17 cellular contexts compared by ENCODE assay signal in genomic region chr11:2325123-2325522, GRCh38. TPM values are rescaled to one million over a fixed set of nuclear protein-coding genes. Genes with fewer than 3 reads are reported as not detected.
DNase-seq lines count a peak whose midpoint lies in the region; ATAC-seq and TF ChIP-seq lines count a peak whose summit lies in the region.
"Had no signal": no experiment of that assay in that cellular context is flagged by ENCODE, and none has a peak within 500 bp of the region (broad histone marks: within the 10 kb centered on the region; RNA-seq: fewer than 3 reads in every experiment).

No MANE protein-coding gene starts in this region.

- H3K79me2 ChIP-seq in mammary epithelial cell (ENCODE audit: insufficient read depth, low read length) = no peaks in the 10 kb centered on the region

- H3K36me3 ChIP-seq in breast epithelium (no peaks in the 10 kb centered on the region), mammary epithelial cell (ENCODE audit: insufficient read depth, low read length) (no peaks in the 10 kb centered on the region), skeletal muscle tissue (ENCODE audit: control insufficient read depth in 3 of 3, insufficient read depth in 3 of 3, low read length in 3 of 3) (no peaks in the 10 kb centered on the region), testis (ENCODE audit: low read depth, missing control alignments) (no peaks in the 10 kb centered on the region)

- H3K4me1 ChIP-seq in breast epithelium = peaks cover 0 to 9% of the 10 kb centered on the region in 2 donors
- peaks cover 5% of the 10 kb centered on the region for H3K4me1 ChIP-seq in mammary epithelial cell (ENCODE audit: insufficient read depth, low read length)
- H3K4me1 ChIP-seq in right cardiac atrium (ENCODE audit: control insufficient read depth, insufficient read depth, low read length) = no peaks in the 10 kb centered on the region
- H3K4me1 ChIP-seq in skeletal muscle tissue (ENCODE audit: control insufficient read depth in 3 of 3, insufficient read depth in 3 of 3, low read length in 3 of 3) = peaks cover 0 to 13% (median 7%) of the 10 kb centered on the region in 3 donors
- no peaks in the 10 kb centered on the region for H3K4me1 ChIP-seq in testis

- no peak overlapping the region for H3K9ac ChIP-seq in mammary epithelial cell (ENCODE audit: insufficient read depth, low read length)
- peak overlapping the region in 1 of 3 donors; percentile 5 for H3K9ac ChIP-seq in skeletal muscle tissue (ENCODE audit: low read depth in 1 of 3, low read length in 3 of 3)

- no peak overlapping the region for H2AFZ ChIP-seq in mammary epithelial cell (ENCODE audit: low read depth, low read length)

- DNase-seq in breast epithelium (ENCODE audit: low spot score in 2 of 2) (peak in 1 of 2 donors; percentile 40), mammary epithelial cell (no peak), D341Med (ENCODE audit: low spot score) (peak; percentile 6), right cardiac atrium (no peak), testis (no peak)
- DNase-seq: GF-D8, Kasumi-1, NCI-H1694, NCI-H2081, NCI-H2171, NCI-H345, NCI-H524, NCI-H774 had no signal

- WGBS in mammary epithelial cell (ENCODE audit: low coverage, missing lambda C conversion rate) = 90% methylated on average over 3 of the region's 4 CpGs
- WGBS in right cardiac atrium = 96% methylated on average over 4 of the region's 4 CpGs
- WGBS in testis, 2 donors = 93 to 94% methylated on average over 4 of the region's 4 CpGs

- H3K4me3 ChIP-seq in breast epithelium (no peak overlapping the region), mammary epithelial cell (replicated peaks in 1 of 3; ENCODE audit: insufficient read depth in 1 of 3, low read depth in 2 of 3, low read length in 3 of 3) (no peak overlapping the region), right cardiac atrium (ENCODE audit: low read length) (no peak overlapping the region), skeletal muscle tissue (ENCODE audit: low read length in 3 of 3) (no peak overlapping the region), testis (no peak overlapping the region)

- TF ChIP-seq CTCF in breast epithelium (IDR thresholded peaks at IDR 0.05) = no peak
- TF ChIP-seq CTCF in mammary epithelial cell (conservative IDR thresholded peaks at IDR 0.05 in 1 of 2, IDR thresholded peaks at IDR 0.05 in 1 of 2; ENCODE audit: extremely low read depth in 1 of 2, insufficient read depth in 1 of 2, low read depth in 1 of 2, low read length in 2 of 2) = no peak
- TF ChIP-seq CTCF in testis (IDR thresholded peaks at IDR 0.05) = no peak

- BruUV-seq in mammary epithelial cell (replicated peaks; lab: Mats Ljungman, UMichigan) = no TSS peak

- intact Hi-C loops in breast epithelium (cut with DNase I; ENCODE audit: low total_unique reads) = no loop called here
- intact Hi-C loops in mammary epithelial cell (cut with micrococcal nuclease) = no loop called here
- intact Hi-C loops in right cardiac atrium (cut with DNase I) = no loop called here
- intact Hi-C loops in testis (cut with DNase I; ENCODE audit: low total_unique reads) = no loop called here

- TF ChIP-seq POLR2A in breast epithelium (IDR thresholded peaks at IDR 0.05) (no peak), testis (IDR thresholded peaks at IDR 0.05) (no peak)

- dilution Hi-C loops in mammary epithelial cell (cut with HindIII; ENCODE audit: low sequenced_read_pairs) = loop anchor here (5.0 to 10.0 kb wide), 3 partner anchors 87 to 170 kb away; no protein-coding TSS in a partner anchor

- CTCF ChIA-PET in mammary epithelial cell (lab: Charles Lee; ENCODE audit: low non-redundant PET) = no interaction called here

- peak overlapping the region; percentile 58 to 68 for H3K27ac ChIP-seq in breast epithelium
- no peak overlapping the region for H3K27ac ChIP-seq in mammary epithelial cell (ENCODE audit: insufficient read depth, low read depth, low read length)
- peak overlapping the region; percentile 75 for H3K27ac ChIP-seq in right cardiac atrium (ENCODE audit: low read length)
- peak overlapping the region; percentile 3 for H3K27ac ChIP-seq in skeletal muscle tissue (ENCODE audit: low read depth, low read length)
- H3K27ac ChIP-seq in testis = no peak overlapping the region

- no peak overlapping the region for H3K4me2 ChIP-seq in mammary epithelial cell (ENCODE audit: insufficient read depth, low read depth, low read length)

- in situ Hi-C loops in mammary epithelial cell (cut with MboI; ENCODE audit: low sequenced_read_pairs in 2 of 2) = no loop called here

- H3K9me3 ChIP-seq in breast epithelium = no peaks in the 10 kb centered on the region
- peaks cover 3% of the 10 kb centered on the region for H3K9me3 ChIP-seq in mammary epithelial cell (replicated peaks; ENCODE audit: insufficient read depth, low read length)
- H3K9me3 ChIP-seq in right cardiac atrium (ENCODE audit: control insufficient read depth, low read length) = no peaks in the 10 kb centered on the region
- H3K9me3 ChIP-seq in skeletal muscle tissue (ENCODE audit: control insufficient read depth in 3 of 3, low read length in 3 of 3) = no peaks in the 10 kb centered on the region
- H3K9me3 ChIP-seq in testis = no peaks in the 10 kb centered on the region

- ATAC-seq in right cardiac atrium (no peak), GM21526 (IDR thresholded peaks at IDR 0.05; ENCODE audit: low FRiP score, unreplicated experiment) (no peak), GM21529 (IDR thresholded peaks at IDR 0.05; ENCODE audit: unreplicated experiment) (no peak)

- no peaks in the 10 kb centered on the region for H4K20me1 ChIP-seq in mammary epithelial cell (ENCODE audit: insufficient read depth, low read length)

- H3K27me3 ChIP-seq in breast epithelium (no peaks in the 10 kb centered on the region), mammary epithelial cell (ENCODE audit: insufficient read depth, low read length) (no peaks in the 10 kb centered on the region), right cardiac atrium (ENCODE audit: control insufficient read depth, insufficient read depth) (no peaks in the 10 kb centered on the region), skeletal muscle tissue (ENCODE audit: control insufficient read depth in 3 of 3, insufficient read depth in 3 of 3, low read length in 3 of 3) (no peaks in the 10 kb centered on the region), testis (no peaks in the 10 kb centered on the region)

RNA-seq across cellular contexts. Expression of gene TSPAN32, which starts 23.3 kb away (rescaled TPM):
- total RNA-seq in breast epithelium = 1 to 10 TPM in 2 of 3 donors, under 1 TPM in 1; 0.33 to 2.4 (median 1.0) TPM
- not detected for total RNA-seq in mammary epithelial cell
- polyA plus RNA-seq in mammary epithelial cell = not detected
- not detected for polyA minus RNA-seq in mammary epithelial cell
- total RNA-seq in right cardiac atrium = 10 to 100 TPM; 11.4 to 24.0 (median 14.3) TPM
- polyA plus RNA-seq in right cardiac atrium = 11.5 TPM
- 2.1 TPM for total RNA-seq in skeletal muscle tissue
- 1 to 10 TPM; 1.0 to 1.1 TPM for total RNA-seq in testis
- 1.5 TPM for polyA plus RNA-seq in testis (ENCODE audit: insufficient read depth, low read depth, low replicate concordance)
- total RNA-seq: MCF 10A had no signal

RNA-seq across cellular contexts. Expression of gene C11orf21, which starts 23.4 kb away (rescaled TPM):
- total RNA-seq in breast epithelium (1 to 10 TPM in 1 of 3 donors, under 1 TPM in 2; 0.33 to 1.0 (median 0.96) TPM), mammary epithelial cell (not detected), right cardiac atrium (10 to 100 TPM in 3 of 4 donors, 1 to 10 TPM in 1; 3.9 to 24.2 (median 15.3) TPM), skeletal muscle tissue (1.6 TPM), testis (under 1 TPM; 0.12 to 0.47 TPM)
- polyA plus RNA-seq in mammary epithelial cell (not detected), right cardiac atrium (13.4 TPM), testis (ENCODE audit: insufficient read depth, low read depth, low replicate concordance) (0.88 TPM)
- polyA minus RNA-seq in mammary epithelial cell = not detected
- total RNA-seq: MCF 10A had no signal

RNA-seq across cellular contexts. Expression of gene CD81, which starts 52.0 kb away (rescaled TPM):
- total RNA-seq in breast epithelium (100 to 1,000 TPM; 311 to 770 (median 330) TPM), mammary epithelial cell (100 to 1,000 TPM; 184 to 302 TPM), right cardiac atrium (100 to 1,000 TPM; 677 to 920 (median 748) TPM), skeletal muscle tissue (221 TPM), testis (100 to 1,000 TPM; 541 to 829 TPM)
- polyA plus RNA-seq in mammary epithelial cell (301 TPM), right cardiac atrium (869 TPM), testis (ENCODE audit: insufficient read depth, low read depth, low replicate concordance) (665 TPM)
- 426 TPM for polyA minus RNA-seq in mammary epithelial cell

RNA-seq across cellular contexts. Expression of gene ASCL2, which starts 54.7 kb away (rescaled TPM):
- total RNA-seq in breast epithelium (1 to 10 TPM in 2 of 3 donors, under 1 TPM in 1; 0.96 to 4.8 (median 3.3) TPM), mammary epithelial cell (not detected), right cardiac atrium (under 1 TPM in 3 of 4 donors, not detected in 1; 0.23 to 0.51 (median 0.35) TPM), skeletal muscle tissue (not detected), testis (1 to 10 TPM; 4.8 to 5.8 TPM)
- polyA plus RNA-seq in mammary epithelial cell (0.05 TPM), right cardiac atrium (0.20 TPM), testis (ENCODE audit: insufficient read depth, low read depth, low replicate concordance) (1.3 TPM)
- not detected for polyA minus RNA-seq in mammary epithelial cell
- total RNA-seq: MCF 10A had no signal

Comparison
In these comparisons a context has a peak if more than half of its experiments do, and no peak if none do; other contexts are left out.
1. H3K27ac ChIP-seq: peak in breast epithelium (2 of 2), right cardiac atrium (single experiment) and skeletal muscle tissue (single experiment); none in mammary epithelial cell (single experiment) and testis (0 of 2).